17 cellular contexts compared by ENCODE assay signal in genomic region chr4:88618782-88619485, GRCh38.
"Had no signal": no experiment of that assay in that cellular context is flagged by ENCODE, and none has a peak within 500 bp of the region (broad histone marks: within the 10 kb centered on the region; RNA-seq: fewer than 3 reads in every experiment).

No MANE protein-coding gene starts in this region.

- H3K27ac Mint-ChIP-seq: activated CD4-positive, alpha-beta memory T cell treated with anti-CD3 and anti-CD28 coated beads, Interleukin-2, amount 10 ng/mL, durations not matched to agents 7 days and 5 days; activated CD4-positive, alpha-beta T cell treated with anti-CD3 and anti-CD28 coated beads for 36 hours; activated T-cell treated with anti-CD3 and anti-CD28 coated beads, Interleukin-2, amount 50 U/mL, for 72 hours had no signal

- H3K27me3 ChIP-seq: ascending aorta, esophagus squamous epithelium, foreskin keratinocyte, ovary, tibial nerve, vagina had no signal

- H3K27ac ChIP-seq: ascending aorta, esophagus squamous epithelium, foreskin keratinocyte, ovary, skin epidermis, tibial nerve, vagina, VCaP had no signal

- DNase-seq: activated CD4-positive, alpha-beta memory T cell treated with anti-CD3 and anti-CD28 coated beads, Interleukin-2, amount 10 ng/mL, durations not matched to agents 7 days and 5 days; activated CD4-positive, alpha-beta T cell treated with anti-CD3 and anti-CD28 coated beads for 36 hours; activated CD8-positive, alpha-beta memory T cell treated with anti-CD3 and anti-CD28 coated beads, Interleukin-2, amount 50 U/mL, for 4 hours; activated naive CD4-positive, alpha-beta T cell; activated T-cell treated with anti-CD3 and anti-CD28 coated beads, Interleukin-2, amount 50 U/mL, for 72 hours; esophagus squamous epithelium; foreskin keratinocyte; kidney; ovary; T1000 had no signal

- H3K9me3 Mint-ChIP-seq: activated CD4-positive, alpha-beta memory T cell treated with anti-CD3 and anti-CD28 coated beads, Interleukin-2, amount 10 ng/mL, durations not matched to agents 7 days and 5 days had no signal

- H3K4me3 Mint-ChIP-seq: activated CD4-positive, alpha-beta memory T cell treated with anti-CD3 and anti-CD28 coated beads, Interleukin-2, amount 10 ng/mL, durations not matched to agents 7 days and 5 days; activated CD4-positive, alpha-beta T cell treated with anti-CD3 and anti-CD28 coated beads for 36 hours; activated T-cell treated with anti-CD3 and anti-CD28 coated beads, Interleukin-2, amount 50 U/mL, for 72 hours; neural crest cell had no signal

- FAIRE-seq: colon, kidney had no signal

- H3K9me3 ChIP-seq: esophagus squamous epithelium, ovary, vagina had no signal

- ATAC-seq: activated CD4-positive, alpha-beta T cell treated with anti-CD3 and anti-CD28 coated beads for 36 hours; activated T-cell treated with anti-CD3 and anti-CD28 coated beads, Interleukin-2, amount 50 U/mL, for 72 hours; foreskin keratinocyte had no signal

- H3K4me1 Mint-ChIP-seq: neural crest cell had no signal

- H3K27me3 Mint-ChIP-seq: activated CD4-positive, alpha-beta memory T cell treated with anti-CD3 and anti-CD28 coated beads, Interleukin-2, amount 10 ng/mL, durations not matched to agents 7 days and 5 days; activated CD4-positive, alpha-beta T cell treated with anti-CD3 and anti-CD28 coated beads for 36 hours had no signal

- H3K36me3 ChIP-seq: ovary, vagina had no signal

- H3K4me3 ChIP-seq: ascending aorta, esophagus squamous epithelium, ovary, skin epidermis, tibial nerve, vagina had no signal
